In genomic region chr1:36503159-36503558, GRCh38 we compare ENCODE assay signal across 37 cellular contexts. TPM values are rescaled to one million over a fixed set of nuclear protein-coding genes. Genes with fewer than 3 reads are reported as not detected.
"Had no signal": no experiment of that assay in that cellular context is flagged by ENCODE, and none has a peak within 500 bp of the region (broad histone marks: within the 10 kb centered on the region; RNA-seq: fewer than 3 reads in every experiment).

No MANE protein-coding gene starts in this region.

- H3K9me3 ChIP-seq: MG63 had no signal

- H3K4me3 ChIP-seq: MG63 had no signal

- H3K36me3 ChIP-seq: MG63 had no signal

- DNase-seq: Karpas-422, Kasumi-1, MG63, MM.1S, MV-4-11, NCI-H1048, NCI-H1092, NCI-H1092 treated with DMSO at 0.1 percent for 48 hours, NCI-H1105, NCI-H1105 treated with DMSO at 0.1 percent for 48 hours, NCI-H1417, NCI-H1417 treated with DMSO at 0.1 percent for 48 hours, NCI-H1436, NCI-H1436 treated with DMSO at 0.1 percent for 48 hours, NCI-H146, NCI-H1694, NCI-H1694 treated with DMSO at 0.1 percent for 48 hours, NCI-H187, NCI-H187 treated with DMSO at 0.1 percent for 48 hours, NCI-H1930, NCI-H2029, NCI-H2029 treated with DMSO at 0.1 percent for 48 hours, NCI-H2081, NCI-H2081 treated with DMSO at 0.1 percent for 48 hours, NCI-H2107, NCI-H2171, NCI-H2171 treated with DMSO at 0.1 percent for 48 hours, NCI-H2227 treated with DMSO at 0.1 percent for 48 hours, NCI-H226, NCI-H345, NCI-H446, NCI-H446 treated with DMSO at 0.1 percent for 48 hours, NCI-H510A, NCI-H510A treated with DMSO at 0.1 percent for 48 hours had no signal

RNA-seq across cellular contexts. Expression of gene CSF3R, which starts 20.4 kb away (rescaled TPM):
- total RNA-seq: LHCN-M2, M059J, MCF 10A had no signal
